18 cellular contexts compared by ENCODE assay signal in the genomic region with DNA sequence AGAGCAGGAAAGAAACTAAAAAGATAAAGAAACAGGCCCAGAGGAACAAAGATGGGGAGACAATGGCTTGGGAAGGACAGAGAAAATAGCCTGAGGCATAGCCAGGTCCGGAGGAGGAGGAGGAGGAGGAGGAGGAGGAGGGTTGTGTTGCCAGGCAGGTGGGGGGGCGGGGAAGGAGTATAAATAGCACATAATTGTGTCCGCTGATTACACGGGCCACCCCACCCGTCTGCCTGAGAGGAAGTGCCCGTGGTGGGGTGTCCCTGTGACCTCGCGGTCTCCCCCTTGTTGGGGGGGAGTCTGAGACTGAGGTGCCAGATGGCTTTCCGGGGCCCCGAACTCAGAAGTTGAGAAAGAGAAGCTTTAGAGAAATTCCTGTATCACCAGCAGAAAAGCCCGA. TPM values are rescaled to one million over a fixed set of nuclear protein-coding genes. Genes with fewer than 3 reads are reported as not detected.
"Had no signal": no experiment of that assay in that cellular context is flagged by ENCODE, and none has a peak within 500 bp of the region (broad histone marks: within the 10 kb centered on the region; RNA-seq: fewer than 3 reads in every experiment).

No MANE protein-coding gene starts in this region.

- H3K9me3 Mint-ChIP-seq: activated CD4-positive, alpha-beta memory T cell treated with anti-CD3 and anti-CD28 coated beads for 36 hours; activated T-cell treated with anti-CD3 and anti-CD28 coated beads, Interleukin-2, amount 50 U/mL, for 72 hours; dendritic cell treated with granulocyte-macrophage colony-stimulating factor and Interleukin-4, amounts not matched to agents 40 ng/mL and 50 ng/mL, for 4 days; stimulated activated memory B cell treated with anti-CD40 and anti-IgM and Interleukin-4, amounts not matched to agents 10 μg/mL and 1 μg/mL and 100 μg/mL, for 72 hours had no signal

- H3K9me3 ChIP-seq: adrenal gland, tibial nerve had no signal

- H3K27ac ChIP-seq: adrenal gland, tibial nerve had no signal

- H3K4me3 Mint-ChIP-seq: activated CD4-positive, alpha-beta memory T cell treated with anti-CD3 and anti-CD28 coated beads for 36 hours; activated T-cell treated with anti-CD3 and anti-CD28 coated beads, Interleukin-2, amount 50 U/mL, for 72 hours; dendritic cell treated with granulocyte-macrophage colony-stimulating factor and Interleukin-4, amounts not matched to agents 40 ng/mL and 50 ng/mL, for 4 days; stimulated activated memory B cell treated with anti-CD40 and anti-IgM and Interleukin-4, amounts not matched to agents 10 μg/mL and 1 μg/mL and 100 μg/mL, for 72 hours had no signal

- H3K27ac Mint-ChIP-seq: activated CD4-positive, alpha-beta memory T cell treated with anti-CD3 and anti-CD28 coated beads for 36 hours; activated T-cell treated with anti-CD3 and anti-CD28 coated beads, Interleukin-2, amount 50 U/mL, for 72 hours; dendritic cell treated with granulocyte-macrophage colony-stimulating factor and Interleukin-4, amounts not matched to agents 40 ng/mL and 50 ng/mL, for 4 days; stimulated activated memory B cell treated with anti-CD40 and anti-IgM and Interleukin-4, amounts not matched to agents 10 μg/mL and 1 μg/mL and 100 μg/mL, for 72 hours had no signal

- DNase-seq: activated CD4-positive, alpha-beta memory T cell treated with anti-CD3 and anti-CD28 coated beads for 36 hours; activated CD4-positive, CD25-positive, alpha-beta regulatory T cell treated with anti-CD3 and anti-CD28 coated beads, Interleukin-2, amount 50 U/mL, for 72 hours; activated CD8-positive, alpha-beta memory T cell treated with anti-CD3 and anti-CD28 coated beads, Interleukin-2, amount 50 U/mL, for 4 hours; activated naive CD4-positive, alpha-beta T cell; activated T-cell treated with anti-CD3 and anti-CD28 coated beads, Interleukin-2, amount 50 U/mL, for 72 hours; adrenal gland; caudate nucleus; erythroblast; hypothalamus; kidney glomerular epithelial cell; small intestine had no signal

- H3K4me1 ChIP-seq: adrenal gland had no signal

- H3K36me3 ChIP-seq: adrenal gland, tibial nerve had no signal

- H3K4me3 ChIP-seq: adrenal gland, tibial nerve had no signal

- H3K36me3 Mint-ChIP-seq: activated CD4-positive, alpha-beta memory T cell treated with anti-CD3 and anti-CD28 coated beads for 36 hours; stimulated activated memory B cell treated with anti-CD40 and anti-IgM and Interleukin-4, amounts not matched to agents 10 μg/mL and 1 μg/mL and 100 μg/mL, for 72 hours had no signal

RNA-seq across cellular contexts. Expression of a gene that starts 1.8 kb away (rescaled TPM):
- total RNA-seq: activated CD4-positive, alpha-beta memory T cell treated with anti-CD3 and anti-CD28 coated beads for 36 hours; activated T-cell treated with anti-CD3 and anti-CD28 coated beads, Interleukin-2, amount 50 U/mL, for 72 hours; adrenal gland; glomerular endothelial cell; lower leg skin; mesenteric fat pad; subcutaneous adipose tissue had no signal
